ENCODE assay signal across 9 cellular contexts in the genomic region with DNA sequence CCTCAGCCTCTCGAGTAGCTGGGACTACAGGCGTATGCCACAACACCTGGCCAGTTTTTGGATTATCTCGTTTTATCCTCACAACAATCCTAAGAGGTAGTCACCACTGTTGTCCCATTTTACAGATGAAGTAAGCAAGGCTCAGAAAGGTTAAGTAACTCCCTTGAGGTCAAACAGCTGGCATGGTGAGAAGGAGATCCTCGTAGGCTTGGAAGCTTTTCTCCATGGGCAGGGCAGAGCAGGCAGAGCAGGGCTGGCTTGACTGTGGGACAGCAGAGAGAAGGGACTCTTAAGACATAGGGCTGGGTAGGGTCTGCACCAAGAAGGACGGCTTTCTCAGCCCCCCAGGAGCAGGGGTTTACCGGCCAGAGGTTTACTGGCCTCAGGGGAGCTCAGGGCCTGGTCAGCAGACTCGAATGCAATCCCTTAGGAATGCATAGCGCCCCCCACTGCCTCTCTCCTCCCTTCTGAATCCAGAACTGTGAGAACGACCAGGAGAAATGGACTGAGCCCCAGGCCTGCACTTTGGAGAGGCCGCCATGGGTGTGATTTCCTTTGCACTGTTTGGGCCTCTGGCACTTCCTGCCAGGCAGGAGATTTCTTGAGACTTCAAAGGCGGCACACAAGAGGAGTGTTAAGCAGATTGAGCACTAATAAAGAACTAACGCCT. TPM values are rescaled to one million over a fixed set of nuclear protein-coding genes. Genes with fewer than 3 reads are reported as not detected.
A peak's percentile ranks its signal among the peaks of the same experiment; 100 is the strongest.
DNase-seq lines count a peak whose midpoint lies in the region; ATAC-seq, FAIRE-seq and TF ChIP-seq lines count a peak whose summit lies in the region.
"Had no signal": no experiment of that assay in that cellular context is flagged by ENCODE, and none has a peak within 500 bp of the region (broad histone marks: within the 10 kb centered on the region; RNA-seq: fewer than 3 reads in every experiment).

No MANE protein-coding gene starts in this region.

- no peaks in the 10 kb centered on the region for H4K20me1 ChIP-seq in H1 (replicated peaks in 1 of 2; ENCODE audit: control insufficient read depth in 1 of 2, insufficient read depth in 2 of 2, low read length in 2 of 2)

- H3K4me3 ChIP-seq in H1 (ENCODE audit: extremely low read depth in 1 of 4, insufficient read depth in 2 of 4, low read depth in 3 of 4, low read length in 4 of 4): no peak overlapping the region

- no peak overlapping the region for H3K9ac ChIP-seq in H1 (replicated peaks in 1 of 4; ENCODE audit: extremely low read depth in 1 of 4, low read depth in 3 of 4, low read length in 3 of 4)

- peak overlapping the region; percentile 52 for H4K91ac ChIP-seq in H1 (replicated peaks; ENCODE audit: insufficient read length, low read length)

- POLR2A ChIA-PET in H1 (lab: Charles Lee; ENCODE audit: partially characterized antibody): interaction anchor here (1.0 to 2.9 kb wide), 3 partner anchors 11 to 14 kb away, joined by 3 to 17 read pairs (median 3); partner anchors contain the start of gene CDKN2AIP

- H3K4me1 ChIP-seq in H1 (replicated peaks in 1 of 4; ENCODE audit: control insufficient read depth in 3 of 4, insufficient read depth in 4 of 4, low read length in 3 of 4): peaks cover 0 to 6% (median 0%) of the 10 kb centered on the region in 4 experiments; a peak in 2 of 7 replicates

- H3K4me2 ChIP-seq in H1 (ENCODE audit: insufficient read depth in 1 of 2, low read depth in 2 of 2, low read length in 2 of 2): peak overlapping the region; percentile 28 to 37; a peak in 2 of 4 replicates

- DNase-seq in activated CD4-positive, alpha-beta T cell treated with anti-CD3 and anti-CD28 coated beads, Interleukin-2, amount 10 ng/mL, durations not matched to agents 24 days and 14 days: peak; percentile 73
- DNase-seq in H1 (ENCODE audit: low read depth in 1 of 2, low spot score in 2 of 2) (peak in 1 of 2 experiments; percentile 58), nephron progenitor cell (no peak), cerebellar cortex (ENCODE audit: low spot score) (no peak), NCI-H345 (lab: John Stamatoyannopoulos, UW) (no peak)
- DNase-seq: NCI-H524 treated with DMSO at 0.1 percent for 48 hours had no signal

- H2AFZ ChIP-seq in H1 (ENCODE audit: low read length): peak overlapping the region; percentile 81; the same call in 1 of the 2 replicates

- no peaks in the 10 kb centered on the region for H3K9me3 Mint-ChIP-seq in activated CD4-positive, alpha-beta T cell treated with anti-CD3 and anti-CD28 coated beads, Interleukin-2, amount 10 ng/mL, durations not matched to agents 24 days and 14 days
- peaks cover 20% of the 10 kb centered on the region for H3K9me3 Mint-ChIP-seq in nephron progenitor cell

- no peak for TF ChIP-seq POLR2A in H1 (IDR thresholded peaks at IDR 0.05; ENCODE audit: control extremely low read depth in 1 of 2, low read depth in 2 of 2, low read length in 2 of 2)

- H2BK120ac ChIP-seq in H1 (replicated peaks; ENCODE audit: low read depth, low read length): no peak overlapping the region

- 69% methylated on average over 11 of the region's 12 CpGs; no CpG with 5 or more reads in 1 of the 2 experiments for WGBS in H1 (ENCODE audit: extremely low coverage in 1 of 2, insufficient coverage in 1 of 2, insufficient read length in 1 of 2, insufficient replicate concordance in 2 of 2, low coverage in 1 of 2, low lambda C conversion rate in 2 of 2, missing lambda C conversion rate in 1 of 2), 2 experiments

- peak overlapping the region; percentile 62 for H3K18ac ChIP-seq in H1 (ENCODE audit: extremely low read depth, low read length)

- H3K14ac ChIP-seq in H1 (ENCODE audit: insufficient read length): no peak overlapping the region

- peak overlapping the region; percentile 46 for H3K4me3 Mint-ChIP-seq in activated CD4-positive, alpha-beta T cell treated with anti-CD3 and anti-CD28 coated beads, Interleukin-2, amount 10 ng/mL, durations not matched to agents 24 days and 14 days
- H3K4me3 Mint-ChIP-seq in nephron progenitor cell: no peak overlapping the region

- peak overlapping the region; percentile 9; the same call in 1 of the 2 replicates for H4K8ac ChIP-seq in H1 (ENCODE audit: extremely low read depth, insufficient read depth, low read length)

- no peaks in the 10 kb centered on the region for H3K36me3 ChIP-seq in H1 (ENCODE audit: control insufficient read depth in 2 of 4, insufficient read depth in 4 of 4, low read length in 3 of 4)

- H3K27ac Mint-ChIP-seq in activated CD4-positive, alpha-beta T cell treated with anti-CD3 and anti-CD28 coated beads, Interleukin-2, amount 10 ng/mL, durations not matched to agents 24 days and 14 days: peak overlapping the region; percentile 54
- peak overlapping the region; percentile 95 for H3K27ac Mint-ChIP-seq in nephron progenitor cell

- no peak overlapping the region for H2BK5ac ChIP-seq in H1 (ENCODE audit: low read depth, low read length)

- H2AK5ac ChIP-seq in H1 (ENCODE audit: low read depth, low read length): no peak overlapping the region

- CTCF ChIA-PET in H1 (lab: Charles Lee; ENCODE audit: partially characterized antibody): interaction anchor here (0.5 to 2.4 kb wide), 11 partner anchors 9 to 831 kb away, joined by 3 to 8 read pairs (median 4); no protein-coding TSS in a partner anchor

- peaks cover 1% of the 10 kb centered on the region for H3K27me3 Mint-ChIP-seq in activated CD4-positive, alpha-beta T cell treated with anti-CD3 and anti-CD28 coated beads, Interleukin-2, amount 10 ng/mL, durations not matched to agents 24 days and 14 days
- peaks cover 3% of the 10 kb centered on the region for H3K27me3 Mint-ChIP-seq in nephron progenitor cell (ENCODE audit: low read depth, poor library complexity)

- TF ChIP-seq CTCF in H1 (IDR thresholded peaks at IDR 0.05; ENCODE audit: control extremely low read depth in 1 of 3, insufficient read depth in 1 of 3, low read depth in 1 of 3, low read length in 3 of 3): peak in 1 of 3 experiments; percentile 36; a peak in 1 of 4 replicates
- TF ChIP-seq CTCF in nephron progenitor cell (IDR thresholded peaks at IDR 0.05): no peak

- H2BK12ac ChIP-seq in H1 (ENCODE audit: low read depth, low read length): no peak overlapping the region

- no peak overlapping the region for H3K56ac ChIP-seq in H1 (replicated peaks; ENCODE audit: insufficient read length, low read depth, low read length)

- no peak overlapping the region for H4K5ac ChIP-seq in H1 (ENCODE audit: insufficient read length, low read depth, low read length)

- peak overlapping the region; percentile 63; the same call in 1 of the 2 replicates for H2BK15ac ChIP-seq in H1 (ENCODE audit: low read length)

- peaks cover 14% of the 10 kb centered on the region for H3K4me1 Mint-ChIP-seq in activated CD4-positive, alpha-beta T cell treated with anti-CD3 and anti-CD28 coated beads, Interleukin-2, amount 10 ng/mL, durations not matched to agents 24 days and 14 days
- peaks cover 33% of the 10 kb centered on the region for H3K4me1 Mint-ChIP-seq in nephron progenitor cell

- H3K79me1 ChIP-seq in H1 (ENCODE audit: low read depth, low read length): no peaks in the 10 kb centered on the region

- intact Hi-C loops in activated CD4-positive, alpha-beta T cell treated with anti-CD3 and anti-CD28 coated beads, Interleukin-2, amount 10 ng/mL, durations not matched to agents 24 days and 14 days (cut with micrococcal nuclease): no loop called here

- FAIRE-seq in H1 (lab: Jason Lieb, UNC): peak; percentile 13

- no peak for TF ChIP-seq RAD21 in H1 (IDR thresholded peaks at IDR 0.05 in 1 of 2, conservative IDR thresholded peaks at IDR 0.05 in 1 of 2; ENCODE audit: low read depth in 2 of 2, low read length in 2 of 2)

- no peaks in the 10 kb centered on the region for H3K23me2 ChIP-seq in H1 (ENCODE audit: low read depth, low read length)

- H3K4ac ChIP-seq in H1 (replicated peaks; ENCODE audit: insufficient read length, low read depth, low read length): no peak overlapping the region

- no peak overlapping the region for H3K23ac ChIP-seq in H1 (ENCODE audit: insufficient read length)

- H3K36me3 Mint-ChIP-seq in activated CD4-positive, alpha-beta T cell treated with anti-CD3 and anti-CD28 coated beads, Interleukin-2, amount 10 ng/mL, durations not matched to agents 24 days and 14 days (ENCODE audit: low read depth): no peaks in the 10 kb centered on the region
- H3K36me3 Mint-ChIP-seq in nephron progenitor cell (ENCODE audit: low read depth): peaks cover 8% of the 10 kb centered on the region

- no peak for TF ChIP-seq EP300 in H1 (IDR thresholded peaks at IDR 0.05; ENCODE audit: borderline replicate concordance in 1 of 2, low read depth in 2 of 2, low read length in 2 of 2)

- H3K79me2 ChIP-seq in H1 (ENCODE audit: control insufficient read depth in 1 of 2, insufficient read depth in 2 of 2, low read length in 2 of 2): no peaks in the 10 kb centered on the region

- no peak overlapping the region for H2BK20ac ChIP-seq in H1 (ENCODE audit: low read length)

- ATAC-seq in GM18861 (IDR thresholded peaks at IDR 0.05; ENCODE audit: unreplicated experiment) (peak; percentile 46), GM21825 (IDR thresholded peaks at IDR 0.05; ENCODE audit: unreplicated experiment) (no peak), HG03432 (IDR thresholded peaks at IDR 0.05; ENCODE audit: unreplicated experiment) (no peak)

- peaks cover 0 to 3% of the 10 kb centered on the region in 2 experiments; a peak in 2 of 4 replicates for H3K9me3 ChIP-seq in H1 (ENCODE audit: insufficient read depth in 2 of 2, low read depth in 1 of 2, low read length in 1 of 2)

- H3K27ac ChIP-seq in H1 (ENCODE audit: low read depth, low read length): peak overlapping the region; percentile 27; the same call in 1 of the 2 replicates

- H3K27me3 ChIP-seq in H1 (replicated peaks in 1 of 4; ENCODE audit: control insufficient read depth in 3 of 4, extremely low read depth in 1 of 4, insufficient read depth in 3 of 4, low read length in 3 of 4): no peaks in the 10 kb centered on the region

TF ChIP-seq in H1, 55 proteins besides CTCF, POLR2A, EP300 and RAD21 (continues in another document):
- no peak for TF ChIP-seq PHF8 (conservative IDR thresholded peaks at IDR 0.05; ENCODE audit: low read depth, low read length)

RNA-seq across cellular contexts. Expression of gene CDKN2AIP, which starts 14.0 kb away (rescaled TPM):
- 22.7 and 23.1 TPM in 2 replicates for total RNA-seq in activated CD4-positive, alpha-beta T cell treated with anti-CD3 and anti-CD28 coated beads, Interleukin-2, amount 10 ng/mL, durations not matched to agents 24 days and 14 days
- 14.0 and 14.8 TPM in 2 replicates for total RNA-seq in H1 (2021; fragmentation: NEBNext Ultra II Directional; extraction: Animal tissue kit (Norgen Biotek cat#: 25700))
- 5.5 and 6.0 TPM in 2 replicates for polyA plus RNA-seq in H1 (2011; rRNA removed)
- 8.4 TPM for polyA plus RNA-seq in H1 (2011; cell fraction: cytosol; rRNA removed)
- 5.4 TPM for polyA plus RNA-seq in H1 (2011; cell fraction: nucleus; rRNA removed)
- 8.6 to 11.5 TPM (median 9.3 TPM) in 4 replicates for polyA plus RNA-seq in H1 (2012, experiment 1 of 2)
- 1.3 TPM for polyA plus RNA-seq in H1 (2012, experiment 2 of 2)
- 7.6 TPM for polyA plus RNA-seq in H1 (2013, experiment 1 of 2)
- 7.5 TPM for polyA plus RNA-seq in H1 (2013, experiment 2 of 2)
- polyA minus RNA-seq in H1 (2011; rRNA and poly(A)+ RNA removed): 6.5 and 15.2 TPM in 2 replicates
- polyA minus RNA-seq in H1 (2011; cell fraction: cytosol; rRNA and poly(A)+ RNA removed): 10.6 TPM
- 21.9 TPM for polyA minus RNA-seq in H1 (2011; cell fraction: nucleus; rRNA and poly(A)+ RNA removed)
